6 cellular contexts compared by ENCODE assay signal in the genomic region with DNA sequence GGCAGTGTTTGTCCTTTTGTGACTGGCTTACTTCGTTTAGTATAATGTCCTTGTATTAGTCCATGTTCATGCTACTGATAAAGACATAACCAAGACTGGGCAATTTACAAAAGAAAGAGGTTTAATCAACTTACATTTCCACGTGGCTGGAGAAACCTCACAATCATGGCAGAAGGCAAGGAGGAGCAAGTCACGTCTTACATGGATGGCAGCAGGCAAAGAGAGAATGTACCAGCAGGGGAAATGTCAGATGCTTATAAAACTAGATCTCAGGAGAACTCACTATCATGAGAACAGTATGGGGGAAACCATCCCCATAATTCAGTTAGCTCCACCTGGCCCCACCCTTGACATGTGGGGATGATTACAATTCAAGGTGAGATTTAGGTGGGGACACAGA. TPM values are rescaled to one million over a fixed set of nuclear protein-coding genes. Genes with fewer than 3 reads are reported as not detected.
"Had no signal": no experiment of that assay in that cellular context is flagged by ENCODE, and none has a peak within 500 bp of the region (broad histone marks: within the 10 kb centered on the region; RNA-seq: fewer than 3 reads in every experiment).

No MANE protein-coding gene starts in this region.

RNA-seq across cellular contexts. Expression of gene COL4A2, which starts 14.5 kb away (rescaled TPM):
- total RNA-seq: activated CD4-positive, alpha-beta memory T cell treated with anti-CD3 and anti-CD28 coated beads for 36 hours; activated CD4-positive, alpha-beta T cell treated with anti-CD3 and anti-CD28 coated beads, Interleukin-2, amount 10 ng/mL, durations not matched to agents 24 days and 14 days; activated CD8-positive, alpha-beta memory T cell treated with anti-CD3 and anti-CD28 coated beads for 36 hours; activated naive CD4-positive, alpha-beta T cell treated with anti-CD3 and anti-CD28 coated beads for 36 hours; activated naive CD8-positive, alpha-beta T cell treated with anti-CD3 and anti-CD28 coated beads for 36 hours; activated T-helper 1 cell treated with anti-CD3 and anti-CD28 coated beads, Interleukin-12 subunit alpha, Interleukin-12 subunit beta, Interleukin-2, Interleukin-4 antibody, amounts not matched to agents 30 ng/mL and 10 ng/mL and 1 ng/mL, durations not matched to agents 14 hours and 24 hours and 36 hours had no signal

RNA-seq across cellular contexts. Expression of gene COL4A1, which starts 14.6 kb away (rescaled TPM):
- total RNA-seq: activated CD4-positive, alpha-beta memory T cell treated with anti-CD3 and anti-CD28 coated beads for 36 hours; activated CD4-positive, alpha-beta T cell treated with anti-CD3 and anti-CD28 coated beads, Interleukin-2, amount 10 ng/mL, durations not matched to agents 24 days and 14 days; activated CD8-positive, alpha-beta memory T cell treated with anti-CD3 and anti-CD28 coated beads for 36 hours; activated naive CD8-positive, alpha-beta T cell treated with anti-CD3 and anti-CD28 coated beads for 36 hours; activated T-helper 1 cell treated with anti-CD3 and anti-CD28 coated beads, Interleukin-12 subunit alpha, Interleukin-12 subunit beta, Interleukin-2, Interleukin-4 antibody, amounts not matched to agents 30 ng/mL and 10 ng/mL and 1 ng/mL, durations not matched to agents 14 hours and 24 hours and 36 hours had no signal
